ENCODE assay signal across 1 cellular context in genomic region chr21:6565190-6566170, GRCh38.
TF ChIP-seq lines count a peak whose summit lies in the region.
"Not testable (repeated sequence)": the region's sequence is repeated elsewhere in the genome, so short reads cannot be mapped to it uniquely, and the experiment has no call there.

No MANE protein-coding gene starts in this region.

TF ChIP-seq in HepG2, 621 proteins besides CTCF, POLR2A, EP300 and RAD21 (continued from another document):
- peak; percentile 98 for TF ChIP-seq ZNF646 (CRISPR knock-in tag; IDR thresholded peaks at IDR 0.05)
- 0 out of 2 replicates have a peak, but pooled peaks have one; percentile 30 for TF ChIP-seq ZNF687 (CRISPR knock-in tag; IDR thresholded peaks at IDR 0.05)
- peak; percentile 35; the same call in 1 of the 2 replicates for TF ChIP-seq CREB1 (IDR thresholded peaks at IDR 0.05)
- TF ChIP-seq CREB1 (CRISPR knock-in tag; IDR thresholded peaks at IDR 0.05), result not testable (repeated sequence)
- TF ChIP-seq HOXA3 (CRISPR knock-in tag; IDR thresholded peaks at IDR 0.05), result 0 out of 2 replicates have a peak, but pooled peaks have one; percentile 36
- TF ChIP-seq BHLHE40 (IDR thresholded peaks at IDR 0.05; ENCODE audit: low read length), result peak; percentile 48
- TF ChIP-seq HNRNPL (IDR thresholded peaks at IDR 0.05; ENCODE audit: low read depth, low read length), result peak; percentile 82
- peak; percentile 52; the same call in 1 of the 2 replicates for TF ChIP-seq RBFOX2 (IDR thresholded peaks at IDR 0.05; ENCODE audit: low read depth, low read length)
